ENCODE assay signal across 8 cellular contexts in genomic region chr9:37390759-37391158, GRCh38. TPM values are rescaled to one million over a fixed set of nuclear protein-coding genes. Genes with fewer than 3 reads are reported as not detected.
DNase-seq lines count a peak whose midpoint lies in the region; ATAC-seq and TF ChIP-seq lines count a peak whose summit lies in the region.

No MANE protein-coding gene starts in this region.

- DNase-seq in GM10266 (ENCODE audit: extremely low spot score) (peak; percentile 63), lung microvascular endothelial cell (ENCODE audit: low read depth in 2 of 2) (peak; percentile 9 to 21), DMS79 treated with DMSO at 0.1 percent for 48 hours (lab: John Stamatoyannopoulos, UW) (no peak), GM03348 (ENCODE audit: low spot score) (no peak), retina (no peak)
- peak; percentile 80 for DNase-seq in activated CD4-positive, alpha-beta T cell treated with anti-CD3 and anti-CD28 coated beads, Interleukin-2, amount 10 ng/mL, durations not matched to agents 24 days and 14 days

- no peaks in the 10 kb centered on the region for H3K27me3 Mint-ChIP-seq in activated CD4-positive, alpha-beta T cell treated with anti-CD3 and anti-CD28 coated beads, Interleukin-2, amount 10 ng/mL, durations not matched to agents 24 days and 14 days

- no peaks in the 10 kb centered on the region for H3K4me1 Mint-ChIP-seq in activated CD4-positive, alpha-beta T cell treated with anti-CD3 and anti-CD28 coated beads, Interleukin-2, amount 10 ng/mL, durations not matched to agents 24 days and 14 days

- H3K27ac Mint-ChIP-seq in activated CD4-positive, alpha-beta T cell treated with anti-CD3 and anti-CD28 coated beads, Interleukin-2, amount 10 ng/mL, durations not matched to agents 24 days and 14 days, result no peak overlapping the region

- H3K36me3 Mint-ChIP-seq in activated CD4-positive, alpha-beta T cell treated with anti-CD3 and anti-CD28 coated beads, Interleukin-2, amount 10 ng/mL, durations not matched to agents 24 days and 14 days (ENCODE audit: low read depth), result no peaks in the 10 kb centered on the region

- intact Hi-C loops in activated CD4-positive, alpha-beta T cell treated with anti-CD3 and anti-CD28 coated beads, Interleukin-2, amount 10 ng/mL, durations not matched to agents 24 days and 14 days (cut with micrococcal nuclease), result loop anchor here (5.0 kb wide), 1 partner anchor 393 kb away; no protein-coding TSS in a partner anchor

- TF ChIP-seq CTCF in GM10266 (IDR thresholded peaks at IDR 0.05; ENCODE audit: control insufficient read depth, insufficient read depth, low read depth, missing control alignments), result peak; percentile 78

- no peak overlapping the region for H3K4me3 Mint-ChIP-seq in activated CD4-positive, alpha-beta T cell treated with anti-CD3 and anti-CD28 coated beads, Interleukin-2, amount 10 ng/mL, durations not matched to agents 24 days and 14 days

- ATAC-seq in GM19438 (IDR thresholded peaks at IDR 0.05; ENCODE audit: low read depth, unreplicated experiment) (peak; percentile 81), HG03159 (IDR thresholded peaks at IDR 0.05; ENCODE audit: unreplicated experiment) (peak; percentile 85)

- H3K9me3 Mint-ChIP-seq in activated CD4-positive, alpha-beta T cell treated with anti-CD3 and anti-CD28 coated beads, Interleukin-2, amount 10 ng/mL, durations not matched to agents 24 days and 14 days, result no peaks in the 10 kb centered on the region

RNA-seq across cellular contexts. Expression of gene GRHPR, which starts 31.7 kb away (rescaled TPM):
- 72.5 and 76.5 TPM in 2 replicates for total RNA-seq in activated CD4-positive, alpha-beta T cell treated with anti-CD3 and anti-CD28 coated beads, Interleukin-2, amount 10 ng/mL, durations not matched to agents 24 days and 14 days
- 88.7 and 105 TPM in 2 replicates for total RNA-seq in lung microvascular endothelial cell

Comparison
In these comparisons a context has a peak if more than half of its experiments do, and no peak if none do; other contexts are left out.
1. DNase-seq: peak in GM10266 (single experiment), activated CD4-positive, alpha-beta T cell treated with anti-CD3 and anti-CD28 coated beads, Interleukin-2, amount 10 ng/mL, durations not matched to agents 24 days and 14 days (single experiment) and lung microvascular endothelial cell (2 of 2); none in DMS79 treated with DMSO at 0.1 percent for 48 hours (single experiment), GM03348 (single experiment) and retina (single experiment).